ENCODE assay signal across 10 cellular contexts in genomic region chr17:77690271-77691161, GRCh38.
DNase-seq lines count a peak whose midpoint lies in the region; ATAC-seq and TF ChIP-seq lines count a peak whose summit lies in the region.
"Had no signal": no experiment of that assay in that cellular context is flagged by ENCODE, and none has a peak within 500 bp of the region (broad histone marks: within the 10 kb centered on the region; RNA-seq: fewer than 3 reads in every experiment).

No MANE protein-coding gene starts in this region.

- peak overlapping the region; percentile 13 for H3K4me3 Mint-ChIP-seq in CD4-positive, alpha-beta T cell
- peak overlapping the region; percentile 38 for H3K4me3 Mint-ChIP-seq in natural killer cell treated with Interleukin-12 subunit alpha and Interleukin-12 subunit beta and Interleukin-15 and Interleukin-18, amount 100 ng/mL, for 72 hours

- no peak overlapping the region for H3K27ac Mint-ChIP-seq in CD4-positive, alpha-beta T cell
- no peak overlapping the region for H3K27ac Mint-ChIP-seq in natural killer cell treated with Interleukin-12 subunit alpha and Interleukin-12 subunit beta and Interleukin-15 and Interleukin-18, amount 100 ng/mL, for 72 hours

- DNase-seq in CD4-positive, alpha-beta T cell, result peak in 2 of 10 experiments; percentile 12 to 22
- peak; percentile 18 for DNase-seq in activated effector memory CD4-positive, alpha-beta T cell treated with Interleukin-2 at 50 U/mL for 16 hours
- no peak for DNase-seq in natural killer cell treated with Interleukin-12 subunit alpha and Interleukin-12 subunit beta and Interleukin-15 and Interleukin-18, amount 100 ng/mL, for 72 hours (ENCODE audit: low spot score)
- DNase-seq in NCI-H345 (lab: John Stamatoyannopoulos, UW) (no peak), GM03348 (ENCODE audit: low spot score) (no peak), ovary (no peak)
- DNase-seq: occipital lobe, substantia nigra had no signal

- intact Hi-C loops in CD4-positive, alpha-beta T cell (cut with DNase I, micrococcal nuclease), result loop anchor here in 1 of 2 experiments (10.0 kb wide), 1 partner anchor 46 kb away; no protein-coding TSS in a partner anchor
- intact Hi-C loops in ovary (cut with DNase I), result no loop called here

- H3K4me1 ChIP-seq in Loucy (ENCODE audit: insufficient read depth, low read length, poor library complexity, severe bottlenecking) (peaks cover 39% of the 10 kb centered on the region), ovary (ENCODE audit: insufficient read depth) (no peaks in the 10 kb centered on the region)

- H2AFZ ChIP-seq in Loucy (ENCODE audit: low read length), result peak overlapping the region; percentile 53

- TF ChIP-seq POLR2A in ovary (IDR thresholded peaks at IDR 0.05), result no peak

- peak overlapping the region; percentile 89 for H3K4me2 ChIP-seq in Loucy (ENCODE audit: low read depth, low read length, poor library complexity, severe bottlenecking)

- TF ChIP-seq EP300 in ovary (IDR thresholded peaks at IDR 0.05), result no peak

- H3F3A ChIP-seq in Loucy (ENCODE audit: low read depth), result no peaks in the 10 kb centered on the region; the same call in 1 of the 2 replicates

- H3K9me3 Mint-ChIP-seq in CD4-positive, alpha-beta T cell, result no peaks in the 10 kb centered on the region
- H3K9me3 Mint-ChIP-seq in natural killer cell treated with Interleukin-12 subunit alpha and Interleukin-12 subunit beta and Interleukin-15 and Interleukin-18, amount 100 ng/mL, for 72 hours, result no peaks in the 10 kb centered on the region

- no peaks in the 10 kb centered on the region for H3K27me3 ChIP-seq in CD4-positive, alpha-beta T cell (ENCODE audit: control insufficient read depth, insufficient read depth, low read length)
- H3K27me3 ChIP-seq in Loucy (ENCODE audit: insufficient read depth, low read length, poor library complexity, severe bottlenecking) (no peaks in the 10 kb centered on the region), ovary (no peaks in the 10 kb centered on the region)

- no peak overlapping the region for H3K27ac ChIP-seq in CD4-positive, alpha-beta T cell (ENCODE audit: low read depth, low read length)
- no peak overlapping the region for H3K27ac ChIP-seq in ovary

- peaks cover 39% of the 10 kb centered on the region for H3K4me1 Mint-ChIP-seq in CD4-positive, alpha-beta T cell (ENCODE audit: low read depth)
- peaks cover 3 to 35% of the 10 kb centered on the region in 2 donors for H3K4me1 Mint-ChIP-seq in natural killer cell treated with Interleukin-12 subunit alpha and Interleukin-12 subunit beta and Interleukin-15 and Interleukin-18, amount 100 ng/mL, for 72 hours (ENCODE audit: low read depth in 2 of 2)

- 4 to 9% (median 7%) methylated on average over 24 of the region's 24 CpGs for WGBS in ovary, 3 donors

- no peak for TF ChIP-seq CTCF in CD4-positive, alpha-beta T cell (IDR thresholded peaks at IDR 0.05)
- no peak for TF ChIP-seq CTCF in Loucy (conservative IDR thresholded peaks at IDR 0.05; ENCODE audit: low read length)
- TF ChIP-seq CTCF in ovary (IDR thresholded peaks at IDR 0.05), result no peak

- H3K9me3 ChIP-seq in CD4-positive, alpha-beta T cell (ENCODE audit: control insufficient read depth, low read length), result no peaks in the 10 kb centered on the region
- H3K9me3 ChIP-seq in Loucy (ENCODE audit: insufficient read depth, low read depth, low read length) (no peaks in the 10 kb centered on the region), ovary (no peaks in the 10 kb centered on the region)

- H3K36me3 ChIP-seq in Loucy (ENCODE audit: insufficient read depth, low read length) (no peaks in the 10 kb centered on the region), ovary (no peaks in the 10 kb centered on the region)

- no peaks in the 10 kb centered on the region for H3K79me2 ChIP-seq in Loucy (ENCODE audit: insufficient read depth, low read length)

- peak; percentile 39 for ATAC-seq in CD4-positive, alpha-beta T cell (ENCODE audit: poor library complexity)
- ATAC-seq in natural killer cell treated with Interleukin-12 subunit alpha and Interleukin-12 subunit beta and Interleukin-15 and Interleukin-18, amount 100 ng/mL, for 72 hours, result no peak
- no peak for ATAC-seq in HG03432 (IDR thresholded peaks at IDR 0.05; ENCODE audit: unreplicated experiment)

- POLR2A ChIA-PET in CD4-positive, alpha-beta T cell (lab: Charles Lee), result interaction anchor here (1.4 to 3.5 kb wide), 2 partner anchors 24 to 268 kb away, joined by 5 to 12 read pairs; partner anchors contain the start of gene TNRC6C

- H3K9ac ChIP-seq in Loucy (ENCODE audit: low read depth, low read length, poor library complexity, severe bottlenecking), result peak overlapping the region; percentile 67

- no peaks in the 10 kb centered on the region for H3K9me2 ChIP-seq in Loucy (replicated peaks; ENCODE audit: low read depth, low read length)

- CTCF ChIA-PET in CD4-positive, alpha-beta T cell (lab: Charles Lee), result interaction anchor here (1.0 kb wide), 1 partner anchor 328 kb away, joined by 3 read pairs; no protein-coding TSS in a partner anchor

- peaks cover 10% of the 10 kb centered on the region for H3K27me3 Mint-ChIP-seq in CD4-positive, alpha-beta T cell
- peaks cover 10 to 21% of the 10 kb centered on the region in 2 donors for H3K27me3 Mint-ChIP-seq in natural killer cell treated with Interleukin-12 subunit alpha and Interleukin-12 subunit beta and Interleukin-15 and Interleukin-18, amount 100 ng/mL, for 72 hours

- peak overlapping the region; percentile 70 for H3K4me3 ChIP-seq in Loucy (ENCODE audit: low read length, poor library complexity, severe bottlenecking)
- H3K4me3 ChIP-seq in ovary, result no peak overlapping the region

- H4K20me1 ChIP-seq in Loucy (ENCODE audit: insufficient read depth, low read length, poor library complexity, severe bottlenecking), result no peaks in the 10 kb centered on the region

- no peaks in the 10 kb centered on the region for H3K36me3 Mint-ChIP-seq in CD4-positive, alpha-beta T cell (ENCODE audit: low read depth)
- H3K36me3 Mint-ChIP-seq in natural killer cell treated with Interleukin-12 subunit alpha and Interleukin-12 subunit beta and Interleukin-15 and Interleukin-18, amount 100 ng/mL, for 72 hours, result no peaks in the 10 kb centered on the region
